Comparison of ENCODE assay signal across 13 cellular contexts in the genomic region with DNA sequence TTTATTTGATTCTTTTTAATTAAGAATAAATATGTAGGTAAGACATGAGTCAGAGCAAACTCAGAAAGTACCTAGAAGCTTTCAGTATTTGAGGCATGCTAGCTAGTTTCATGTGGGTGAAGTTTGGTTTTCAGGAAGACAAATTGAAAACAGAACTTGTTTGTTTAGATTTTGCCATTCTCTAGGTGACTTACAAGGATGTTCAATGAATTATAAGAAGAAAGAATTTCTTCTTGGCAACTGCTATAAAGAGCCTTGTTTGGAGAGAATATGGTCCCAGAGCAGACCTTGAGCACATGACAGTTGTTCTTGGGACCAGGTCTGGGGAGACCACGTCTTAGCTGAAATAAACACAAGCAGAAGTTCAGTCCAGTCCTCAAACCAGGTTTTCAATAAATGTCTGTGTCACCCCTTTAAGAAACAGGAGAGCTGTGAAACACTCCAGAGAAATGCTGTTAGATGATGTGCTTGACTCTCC. TPM values are rescaled to one million over a fixed set of nuclear protein-coding genes. Genes with fewer than 3 reads are reported as not detected.
DNase-seq lines count a peak whose midpoint lies in the region; ATAC-seq and TF ChIP-seq lines count a peak whose summit lies in the region.
"Had no signal": no experiment of that assay in that cellular context is flagged by ENCODE, and none has a peak within 500 bp of the region (broad histone marks: within the 10 kb centered on the region; RNA-seq: fewer than 3 reads in every experiment).

No MANE protein-coding gene starts in this region.

- H3K27ac Mint-ChIP-seq in activated CD8-positive, alpha-beta memory T cell treated with anti-CD3 and anti-CD28 coated beads, Interleukin-2, amount 10 ng/mL, durations not matched to agents 7 days and 5 days, result peak overlapping the region; percentile 70
- H3K27ac Mint-ChIP-seq in mesothelial cell of epicardium, result peak overlapping the region; percentile 6

- CTCF ChIA-PET in activated CD8-positive, alpha-beta memory T cell treated with anti-CD3 and anti-CD28 coated beads, Interleukin-2, amount 10 ng/mL, durations not matched to agents 7 days and 5 days (lab: Charles Lee), result interaction anchor here (0.8 to 1.1 kb wide), 3 partner anchors 8 to 58 kb away, joined by 3 read pairs; no protein-coding TSS in a partner anchor

- no peak for TF ChIP-seq CTCF in mesothelial cell of epicardium (IDR thresholded peaks at IDR 0.05; ENCODE audit: unreplicated experiment)

- H3K4me1 Mint-ChIP-seq in activated CD8-positive, alpha-beta memory T cell treated with anti-CD3 and anti-CD28 coated beads, Interleukin-2, amount 10 ng/mL, durations not matched to agents 7 days and 5 days, result peaks cover 21% of the 10 kb centered on the region
- peaks cover 9% of the 10 kb centered on the region for H3K4me1 Mint-ChIP-seq in mesothelial cell of epicardium

- H3K27me3 Mint-ChIP-seq in activated CD8-positive, alpha-beta memory T cell treated with anti-CD3 and anti-CD28 coated beads, Interleukin-2, amount 10 ng/mL, durations not matched to agents 7 days and 5 days, result peaks cover 6% of the 10 kb centered on the region
- no peaks in the 10 kb centered on the region for H3K27me3 Mint-ChIP-seq in mesothelial cell of epicardium (ENCODE audit: low read depth)

- DNase-seq in activated CD8-positive, alpha-beta memory T cell treated with anti-CD3 and anti-CD28 coated beads, Interleukin-2, amount 10 ng/mL, durations not matched to agents 7 days and 5 days, result no peak
- DNase-seq in activated CD8-positive, alpha-beta memory T cell treated with anti-CD3 and anti-CD28 coated beads for 24 hours, result no peak
- DNase-seq in mesothelial cell of epicardium (ENCODE audit: low spot score in 2 of 2, unreplicated experiment in 2 of 2) (no peak), GM19238 (ENCODE audit: insufficient read length, low spot score) (no peak), hepatic stellate cell (ENCODE audit: low spot score) (no peak), HT-29 (ENCODE audit: low spot score) (no peak)
- DNase-seq: gastrocnemius medialis; lower lobe of right lung; MV-4-11; NK-92 treated with Interleukin-12 subunit alpha and Interleukin-12 subunit beta, amount 100 ng/mL, for 24 hours; trophoblast cell had no signal

- H3K9me3 Mint-ChIP-seq in activated CD8-positive, alpha-beta memory T cell treated with anti-CD3 and anti-CD28 coated beads, Interleukin-2, amount 10 ng/mL, durations not matched to agents 7 days and 5 days (ENCODE audit: low read depth), result peaks cover 3% of the 10 kb centered on the region
- H3K9me3 Mint-ChIP-seq in mesothelial cell of epicardium, result peaks cover 11% of the 10 kb centered on the region

- peak; percentile 61 for ATAC-seq in activated CD8-positive, alpha-beta memory T cell treated with anti-CD3 and anti-CD28 coated beads, Interleukin-2, amount 10 ng/mL, durations not matched to agents 7 days and 5 days
- ATAC-seq in GM21576 (IDR thresholded peaks at IDR 0.05; ENCODE audit: unreplicated experiment), result peak; percentile 82
- ATAC-seq in HG03196 (IDR thresholded peaks at IDR 0.05; ENCODE audit: unreplicated experiment), result peak; percentile 83
- ATAC-seq: gastrocnemius medialis, lower lobe of right lung had no signal

- no peak overlapping the region for H3K4me3 Mint-ChIP-seq in activated CD8-positive, alpha-beta memory T cell treated with anti-CD3 and anti-CD28 coated beads, Interleukin-2, amount 10 ng/mL, durations not matched to agents 7 days and 5 days
- no peak overlapping the region for H3K4me3 Mint-ChIP-seq in mesothelial cell of epicardium

- peaks cover 7% of the 10 kb centered on the region for H3K36me3 Mint-ChIP-seq in activated CD8-positive, alpha-beta memory T cell treated with anti-CD3 and anti-CD28 coated beads, Interleukin-2, amount 10 ng/mL, durations not matched to agents 7 days and 5 days
- H3K36me3 Mint-ChIP-seq in mesothelial cell of epicardium, result peaks cover 2% of the 10 kb centered on the region

RNA-seq across cellular contexts. Expression of gene IL21, which starts 38.0 kb away (rescaled TPM):
- total RNA-seq in activated CD8-positive, alpha-beta memory T cell treated with anti-CD3 and anti-CD28 coated beads, Interleukin-2, amount 10 ng/mL, durations not matched to agents 7 days and 5 days, result under 1 TPM; 0.09 to 0.52 TPM
- not detected in 3 replicates for total RNA-seq in mesothelial cell of epicardium
- not detected in 2 replicates for total RNA-seq in HT-29 (2014; rRNA removed; shearing (Covaris generic))
- total RNA-seq: gastrocnemius medialis, lower lobe of right lung had no signal
